ENCODE assay signal across 9 cellular contexts in the genomic region with DNA sequence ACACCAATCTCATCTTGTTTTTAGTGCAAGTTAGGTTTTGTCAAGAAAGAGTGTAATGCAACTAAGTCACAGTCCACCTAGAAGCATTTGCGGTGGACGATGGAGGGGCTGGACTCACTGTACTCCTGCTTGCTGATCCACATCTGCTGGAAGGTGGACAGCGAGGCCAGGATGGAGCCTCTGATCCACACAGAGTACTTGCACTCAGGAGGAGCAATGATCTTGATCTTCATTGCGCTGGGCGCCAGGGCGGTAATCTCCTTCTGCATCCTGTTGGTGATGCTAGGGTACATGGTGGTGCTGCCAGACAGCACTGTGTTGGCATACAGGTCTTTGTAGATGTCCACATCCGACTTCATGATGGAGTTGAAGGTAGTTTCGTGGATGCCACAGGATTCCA. TPM values are rescaled to one million over a fixed set of nuclear protein-coding genes. Genes with fewer than 3 reads are reported as not detected.
"Had no signal": no experiment of that assay in that cellular context is flagged by ENCODE, and none has a peak within 500 bp of the region (broad histone marks: within the 10 kb centered on the region; RNA-seq: fewer than 3 reads in every experiment).

No MANE protein-coding gene starts in this region.

- H3K4me3 ChIP-seq: GM23248, K562 had no signal

- DNase-seq: GM23248, GOT3, H9, HCEC 1CT, IMR-90 had no signal

- H3K9ac ChIP-seq: GM23248 had no signal

- FAIRE-seq: H54, HTR-8/SVneo, K562 had no signal

- H2AFZ ChIP-seq: GM23248 had no signal

- H3K27ac ChIP-seq: GM23248 had no signal

RNA-seq across cellular contexts. Expression of gene SPZ1, which starts 20.2 kb away (rescaled TPM):
- total RNA-seq: GM23248, H9, HT-29, IMR-90, K562 had no signal
- polyA plus RNA-seq: GM23248, IMR-90, K562 had no signal
